In genomic region chr4:21304061-21304541, GRCh38 we compare ENCODE assay signal across 12 cellular contexts.
DNase-seq lines count a peak whose midpoint lies in the region; ATAC-seq and TF ChIP-seq lines count a peak whose summit lies in the region.
"Had no signal": no experiment of that assay in that cellular context is flagged by ENCODE, and none has a peak within 500 bp of the region (broad histone marks: within the 10 kb centered on the region; RNA-seq: fewer than 3 reads in every experiment).

No MANE protein-coding gene starts in this region.

- peaks cover 4% of the 10 kb centered on the region for H3K4me1 Mint-ChIP-seq in endothelial cell (ENCODE audit: unreplicated experiment)
- no peaks in the 10 kb centered on the region for H3K4me1 Mint-ChIP-seq in nephron
- H3K4me1 Mint-ChIP-seq in activated CD4-positive, alpha-beta memory T cell treated with anti-CD3 and anti-CD28 coated beads, Interleukin-2, amount 10 ng/mL, durations not matched to agents 7 days and 5 days, result no peaks in the 10 kb centered on the region
- H3K4me1 Mint-ChIP-seq: activated naive CD4-positive, alpha-beta T cell treated with anti-CD3 and anti-CD28 coated beads, Interleukin-2, amount 50 U/mL, for 24 hours; CD4-positive, CD25-positive, alpha-beta regulatory T cell had no signal

- peak overlapping the region; percentile 82 for H3K27ac Mint-ChIP-seq in endothelial cell (ENCODE audit: unreplicated experiment)
- no peak overlapping the region for H3K27ac Mint-ChIP-seq in nephron
- H3K27ac Mint-ChIP-seq in activated CD4-positive, alpha-beta memory T cell treated with anti-CD3 and anti-CD28 coated beads, Interleukin-2, amount 10 ng/mL, durations not matched to agents 7 days and 5 days, result no peak overlapping the region
- H3K27ac Mint-ChIP-seq: activated naive CD4-positive, alpha-beta T cell treated with anti-CD3 and anti-CD28 coated beads, Interleukin-2, amount 50 U/mL, for 24 hours; CD4-positive, CD25-positive, alpha-beta regulatory T cell had no signal

- no peaks in the 10 kb centered on the region for H3K36me3 Mint-ChIP-seq in endothelial cell (ENCODE audit: low read depth, unreplicated experiment)
- no peaks in the 10 kb centered on the region for H3K36me3 Mint-ChIP-seq in nephron (ENCODE audit: low read depth)
- no peaks in the 10 kb centered on the region for H3K36me3 Mint-ChIP-seq in activated CD4-positive, alpha-beta memory T cell treated with anti-CD3 and anti-CD28 coated beads, Interleukin-2, amount 10 ng/mL, durations not matched to agents 7 days and 5 days (ENCODE audit: low read depth)
- H3K36me3 Mint-ChIP-seq: activated naive CD4-positive, alpha-beta T cell treated with anti-CD3 and anti-CD28 coated beads, Interleukin-2, amount 50 U/mL, for 24 hours; CD4-positive, CD25-positive, alpha-beta regulatory T cell had no signal

- CTCF ChIA-PET in activated CD4-positive, alpha-beta memory T cell treated with anti-CD3 and anti-CD28 coated beads, Interleukin-2, amount 10 ng/mL, durations not matched to agents 7 days and 5 days (lab: Charles Lee), result no interaction called here

- no peak for ATAC-seq in HG03097 (IDR thresholded peaks at IDR 0.05; ENCODE audit: low FRiP score, unreplicated experiment)
- ATAC-seq: GM12878 had no signal

- DNase-seq in DMS53 (lab: John Stamatoyannopoulos, UW) (peak; percentile 95), NCI-H1930 (lab: John Stamatoyannopoulos, UW) (peak; percentile 4 to 22), endothelial cell (ENCODE audit: low spot score) (peak; percentile 64), SW 1271 (lab: John Stamatoyannopoulos, UW) (no peak), EL (no peak)
- no peak for DNase-seq in activated CD4-positive, alpha-beta memory T cell treated with anti-CD3 and anti-CD28 coated beads, Interleukin-2, amount 10 ng/mL, durations not matched to agents 7 days and 5 days
- DNase-seq: activated CD4-positive, alpha-beta T cell treated with anti-CD3 and anti-CD28 coated beads, Interleukin-2, amount 50 U/mL, for 48 hours; CD4-positive, CD25-positive, alpha-beta regulatory T cell had no signal

- POLR2A ChIA-PET in activated CD4-positive, alpha-beta memory T cell treated with anti-CD3 and anti-CD28 coated beads, Interleukin-2, amount 10 ng/mL, durations not matched to agents 7 days and 5 days (lab: Charles Lee), result no interaction called here

- H3K27me3 Mint-ChIP-seq in endothelial cell (ENCODE audit: unreplicated experiment) (peaks cover 2% of the 10 kb centered on the region), nephron (ENCODE audit: low read depth) (peaks cover 58% of the 10 kb centered on the region)
- peaks cover 19% of the 10 kb centered on the region for H3K27me3 Mint-ChIP-seq in activated CD4-positive, alpha-beta memory T cell treated with anti-CD3 and anti-CD28 coated beads, Interleukin-2, amount 10 ng/mL, durations not matched to agents 7 days and 5 days
- H3K27me3 Mint-ChIP-seq: CD4-positive, CD25-positive, alpha-beta regulatory T cell had no signal

- peak overlapping the region; percentile 80 for H3K4me3 Mint-ChIP-seq in endothelial cell (ENCODE audit: unreplicated experiment)
- peak overlapping the region; percentile 40 to 75 (median 45) for H3K4me3 Mint-ChIP-seq in nephron
- no peak overlapping the region for H3K4me3 Mint-ChIP-seq in activated CD4-positive, alpha-beta memory T cell treated with anti-CD3 and anti-CD28 coated beads, Interleukin-2, amount 10 ng/mL, durations not matched to agents 7 days and 5 days
- H3K4me3 Mint-ChIP-seq: activated naive CD4-positive, alpha-beta T cell treated with anti-CD3 and anti-CD28 coated beads, Interleukin-2, amount 50 U/mL, for 24 hours had no signal

- H3K9me3 Mint-ChIP-seq in endothelial cell (ENCODE audit: unreplicated experiment) (no peaks in the 10 kb centered on the region), nephron (no peaks in the 10 kb centered on the region)
- H3K9me3 Mint-ChIP-seq in activated CD4-positive, alpha-beta memory T cell treated with anti-CD3 and anti-CD28 coated beads, Interleukin-2, amount 10 ng/mL, durations not matched to agents 7 days and 5 days, result peaks cover 4% of the 10 kb centered on the region

- TF ChIP-seq CTCF in endothelial cell (IDR thresholded peaks at IDR 0.05; ENCODE audit: unreplicated experiment) (no peak), nephron (IDR thresholded peaks at IDR 0.05; ENCODE audit: unreplicated experiment in 3 of 3) (no peak)

Comparison
In these comparisons a context has a peak if more than half of its experiments do, and no peak if none do; other contexts are left out.
1. DNase-seq: peak in DMS53 (single experiment), NCI-H1930 (2 of 2) and endothelial cell (single experiment); none in SW 1271 (0 of 2), activated CD4-positive, alpha-beta memory T cell treated with anti-CD3 and anti-CD28 coated beads, Interleukin-2, amount 10 ng/mL, durations not matched to agents 7 days and 5 days (single experiment) and EL (single experiment).